ENCODE assay signal across 8 cellular contexts in genomic region chr10:132418520-132419416, GRCh38. TPM values are rescaled to one million over a fixed set of nuclear protein-coding genes. Genes with fewer than 3 reads are reported as not detected.
DNase-seq lines count a peak whose midpoint lies in the region; ATAC-seq, FAIRE-seq and TF ChIP-seq lines count a peak whose summit lies in the region.

No MANE protein-coding gene starts in this region.

- DNase-seq in COLO668 (lab: John Stamatoyannopoulos, UW; ENCODE audit: unreplicated experiment) (peak; percentile 81), bronchial epithelial cell (ENCODE audit: low read depth) (peak; percentile 32)
- DNase-seq in effector CD8-positive, alpha-beta T cell (lab: John Stamatoyannopoulos, UW) = no peak
- no peak for DNase-seq in activated CD4-positive, alpha-beta T cell treated with anti-CD3 and anti-CD28 coated beads for 1 hour

- no peaks in the 10 kb centered on the region for H3K9me3 ChIP-seq in Loucy (ENCODE audit: insufficient read depth, low read depth, low read length)
- H3K9me3 ChIP-seq in muscle layer of colon (ENCODE audit: low read length) = no peaks in the 10 kb centered on the region

- H3K27me3 ChIP-seq in Loucy (ENCODE audit: insufficient read depth, low read length, poor library complexity, severe bottlenecking) (no peaks in the 10 kb centered on the region), bronchial epithelial cell (ENCODE audit: control insufficient read depth, insufficient read depth, low read length) (no peaks in the 10 kb centered on the region), muscle layer of colon (ENCODE audit: control insufficient read depth in 1 of 2, insufficient read depth in 2 of 2, low read length in 2 of 2) (no peaks in the 10 kb centered on the region)

- no peak for TF ChIP-seq CTCF in Loucy (conservative IDR thresholded peaks at IDR 0.05; ENCODE audit: low read length)
- TF ChIP-seq CTCF in bronchial epithelial cell (IDR thresholded peaks at IDR 0.05; ENCODE audit: insufficient read depth, low read length, severe bottlenecking) = no peak

- H3K4me1 ChIP-seq in Loucy (ENCODE audit: insufficient read depth, low read length, poor library complexity, severe bottlenecking) (peaks cover 59% of the 10 kb centered on the region), muscle layer of colon (ENCODE audit: insufficient read depth, low read length) (peaks cover 75% of the 10 kb centered on the region)

- H2AFZ ChIP-seq in Loucy (ENCODE audit: low read length) = no peak overlapping the region

- peaks cover 7% of the 10 kb centered on the region; the same call in 1 of the 2 replicates for H3F3A ChIP-seq in Loucy (ENCODE audit: low read depth)

- H3K27ac ChIP-seq in muscle layer of colon (ENCODE audit: low read depth, low read length) = peak overlapping the region; percentile 70

- H3K4me2 ChIP-seq in Loucy (ENCODE audit: low read depth, low read length, poor library complexity, severe bottlenecking) = peak overlapping the region; percentile 18

- no peak for FAIRE-seq in bronchial epithelial cell (lab: Jason Lieb, UNC)

- peaks cover 53% of the 10 kb centered on the region; the same call in 1 of the 2 replicates for H3K79me2 ChIP-seq in Loucy (ENCODE audit: insufficient read depth, low read length)

- H3K4me3 ChIP-seq in Loucy (ENCODE audit: low read length, poor library complexity, severe bottlenecking) = no peak overlapping the region
- H3K4me3 ChIP-seq in bronchial epithelial cell (ENCODE audit: low read depth, low read length) = no peak overlapping the region
- no peak overlapping the region for H3K4me3 ChIP-seq in muscle layer of colon (ENCODE audit: low read depth in 1 of 2, low read length in 2 of 2)

- H3K36me3 ChIP-seq in Loucy (ENCODE audit: insufficient read depth, low read length) = peaks cover 22% of the 10 kb centered on the region; the same call in 1 of the 2 replicates
- peaks cover 3% of the 10 kb centered on the region for H3K36me3 ChIP-seq in bronchial epithelial cell (ENCODE audit: control insufficient read depth, insufficient read depth, low read length)
- peaks cover 5% of the 10 kb centered on the region for H3K36me3 ChIP-seq in muscle layer of colon (ENCODE audit: insufficient read depth, low read length)

- ATAC-seq in GM21786 (IDR thresholded peaks at IDR 0.05; ENCODE audit: unreplicated experiment) = no peak
- no peak for ATAC-seq in GM18502 (IDR thresholded peaks at IDR 0.05; ENCODE audit: poor library complexity, unreplicated experiment)

- H3K9me2 ChIP-seq in Loucy (replicated peaks; ENCODE audit: low read depth, low read length) = no peaks in the 10 kb centered on the region

- H4K20me1 ChIP-seq in Loucy (ENCODE audit: insufficient read depth, low read length, poor library complexity, severe bottlenecking) = no peaks in the 10 kb centered on the region

- H3K9ac ChIP-seq in Loucy (ENCODE audit: low read depth, low read length, poor library complexity, severe bottlenecking) (peak overlapping the region; percentile 36), muscle layer of colon (ENCODE audit: low read length) (no peak overlapping the region)

RNA-seq across cellular contexts. Expression of gene PWWP2B, which starts 21.8 kb away (rescaled TPM):
- 39.4 and 40.0 TPM in 2 replicates for total RNA-seq in bronchial epithelial cell

Comparison
In these comparisons a context has a peak if more than half of its experiments do, and no peak if none do; other contexts are left out.
1. DNase-seq: peak in COLO668 (single experiment) and bronchial epithelial cell (single experiment); none in effector CD8-positive, alpha-beta T cell (single experiment) and activated CD4-positive, alpha-beta T cell treated with anti-CD3 and anti-CD28 coated beads for 1 hour (single experiment).